In genomic region chr3:123880998-123881561, GRCh38 we compare ENCODE assay signal across 10 cellular contexts. TPM values are rescaled to one million over a fixed set of nuclear protein-coding genes. Genes with fewer than 3 reads are reported as not detected.
DNase-seq lines count a peak whose midpoint lies in the region; ATAC-seq, FAIRE-seq and TF ChIP-seq lines count a peak whose summit lies in the region.
"Had no signal": no experiment of that assay in that cellular context is flagged by ENCODE, and none has a peak within 500 bp of the region (broad histone marks: within the 10 kb centered on the region; RNA-seq: fewer than 3 reads in every experiment).

No MANE protein-coding gene starts in this region.

- peaks cover 17% of the 10 kb centered on the region for H3K4me1 Mint-ChIP-seq in activated naive CD8-positive, alpha-beta T cell treated with anti-CD3 and anti-CD28 coated beads for 36 hours

- no peak for ATAC-seq in heart right ventricle
- no peak for ATAC-seq in left ventricle myocardium superior

- H3K27ac Mint-ChIP-seq in activated naive CD8-positive, alpha-beta T cell treated with anti-CD3 and anti-CD28 coated beads for 36 hours: no peak overlapping the region

- H3K9me3 Mint-ChIP-seq in activated naive CD8-positive, alpha-beta T cell treated with anti-CD3 and anti-CD28 coated beads for 36 hours: no peaks in the 10 kb centered on the region

- POLR2A ChIA-PET in PC-9 (lab: Charles Lee; ENCODE audit: unreplicated experiment): no interaction called here

- H3K4me3 ChIP-seq in heart right ventricle (no peak overlapping the region), PC-9 (no peak overlapping the region), foreskin fibroblast (ENCODE audit: low read depth in 1 of 2, low read length in 2 of 2) (peak overlapping the region; percentile 73 to 98), vagina (no peak overlapping the region)
- H3K4me3 ChIP-seq: SK-N-MC had no signal

- peaks cover 53% of the 10 kb centered on the region for H3K27me3 Mint-ChIP-seq in activated naive CD8-positive, alpha-beta T cell treated with anti-CD3 and anti-CD28 coated beads for 36 hours

- TF ChIP-seq CTCF in heart right ventricle (IDR thresholded peaks at IDR 0.05) (peak in 7 of 9 donors; percentile 20 to 43 (median 32)), PC-9 (conservative IDR thresholded peaks at IDR 0.05) (peak; percentile 61), foreskin fibroblast (IDR thresholded peaks at IDR 0.05; ENCODE audit: low read depth, low read length) (peak; percentile 74), vagina (IDR thresholded peaks at IDR 0.05) (no peak)

- no peak overlapping the region for H2AFZ ChIP-seq in PC-9

- 77 to 82% methylated on average over 6 of the region's 6 CpGs for WGBS in heart right ventricle, 2 donors

- H3F3A ChIP-seq in PC-9 (ENCODE audit: insufficient read depth, low read depth): no peaks in the 10 kb centered on the region

- no peak overlapping the region for H3K27ac ChIP-seq in heart right ventricle
- H3K27ac ChIP-seq in PC-9: no peak overlapping the region
- H3K27ac ChIP-seq in vagina: no peak overlapping the region
- H3K27ac ChIP-seq: SK-N-MC had no signal

- peak; percentile 93 for FAIRE-seq in urothelium cell line (lab: Jason Lieb, UNC)
- FAIRE-seq: GM12891 had no signal

- H3K79me2 ChIP-seq in PC-9 (ENCODE audit: low read depth): no peaks in the 10 kb centered on the region

- H3K36me3 Mint-ChIP-seq in activated naive CD8-positive, alpha-beta T cell treated with anti-CD3 and anti-CD28 coated beads for 36 hours: no peaks in the 10 kb centered on the region

- no peaks in the 10 kb centered on the region for H3K9me2 ChIP-seq in PC-9 (ENCODE audit: insufficient read depth)

- H3K4me1 ChIP-seq in heart right ventricle: peaks cover 0 to 13% (median 8%) of the 10 kb centered on the region in 9 donors
- H3K4me1 ChIP-seq in PC-9 (replicated peaks; ENCODE audit: insufficient read depth): no peaks in the 10 kb centered on the region
- peaks cover 10% of the 10 kb centered on the region for H3K4me1 ChIP-seq in vagina

- DNase-seq in heart right ventricle: no peak
- DNase-seq in left ventricle myocardium superior: no peak
- no peak for DNase-seq in PC-9
- peak; percentile 55 to 79 for DNase-seq in foreskin fibroblast
- peak; percentile 39 for DNase-seq in urothelium cell line (ENCODE audit: low spot score)
- DNase-seq in activated naive CD8-positive, alpha-beta T cell treated with anti-CD3 and anti-CD28 coated beads for 36 hours: no peak
- DNase-seq in activated naive CD4-positive, alpha-beta T cell treated with Interleukin-2 at 50 U/mL for 16 hours: no peak
- no peak for DNase-seq in vagina (ENCODE audit: extremely low spot score in 2 of 2)

- no peaks in the 10 kb centered on the region for H4K20me1 ChIP-seq in PC-9 (ENCODE audit: insufficient read depth)

- CTCF ChIA-PET in PC-9 (lab: Charles Lee): no interaction called here

- BruUV-seq in PC-9 (replicated peaks; lab: Mats Ljungman, UMichigan): no TSS peak

- H3K36me3 ChIP-seq in heart right ventricle (no peaks in the 10 kb centered on the region), PC-9 (ENCODE audit: low read depth) (no peaks in the 10 kb centered on the region), vagina (no peaks in the 10 kb centered on the region)

- intact Hi-C loops in heart right ventricle (cut with DNase I) (loop anchor here in 3 of 10 donors (10.0 kb wide), 3 partner anchors 116 to 136 kb away; no protein-coding TSS in a partner anchor), left ventricle myocardium superior (cut with micrococcal nuclease) (no loop called here), PC-9 (cut with micrococcal nuclease; ENCODE audit: unreplicated experiment) (loop anchor here (1.0 to 5.0 kb wide), 2 partner anchors 159 to 229 kb away; no protein-coding TSS in a partner anchor), vagina (cut with DNase I) (no loop called here)

- no peak for TF ChIP-seq POLR2A in vagina (IDR thresholded peaks at IDR 0.05)

- no peak overlapping the region for H3K4me3 Mint-ChIP-seq in activated naive CD8-positive, alpha-beta T cell treated with anti-CD3 and anti-CD28 coated beads for 36 hours

- H3K27me3 ChIP-seq in heart right ventricle (peaks cover 0 to 41% (median 0%) of the 10 kb centered on the region in 7 donors), PC-9 (ENCODE audit: insufficient read depth, low read depth) (no peaks in the 10 kb centered on the region), vagina (no peaks in the 10 kb centered on the region)

- H3K4me2 ChIP-seq in PC-9: no peak overlapping the region

- no peaks in the 10 kb centered on the region for H3K9me3 ChIP-seq in heart right ventricle
- no peaks in the 10 kb centered on the region for H3K9me3 ChIP-seq in PC-9 (ENCODE audit: insufficient read depth, low read depth)
- no peaks in the 10 kb centered on the region for H3K9me3 ChIP-seq in vagina

RNA-seq across cellular contexts. Expression of gene MYLK, which starts 3.1 kb away (rescaled TPM):
- total RNA-seq in heart right ventricle: 10 to 100 TPM in 7 of 10 donors, 1 to 10 TPM in 3; 5.8 to 15.1 (median 11.6) TPM
- polyA plus RNA-seq in heart right ventricle: 10 to 100 TPM in 1 of 2 donors, 1 to 10 TPM in 1; 5.6 to 20.6 TPM
- total RNA-seq in left ventricle myocardium superior: 9.5 TPM
- 0.72 and 1.2 TPM in 2 replicates for total RNA-seq in PC-9 (2021)
- not detected for total RNA-seq in activated naive CD8-positive, alpha-beta T cell treated with anti-CD3 and anti-CD28 coated beads for 36 hours
- 352 TPM for total RNA-seq in vagina

Comparison
In these comparisons a context has a peak if more than half of its experiments do, and no peak if none do; other contexts are left out.
1. DNase-seq: peak in foreskin fibroblast (2 of 2) and urothelium cell line (single experiment); none in heart right ventricle (0 of 2), left ventricle myocardium superior (single experiment), PC-9 (0 of 2), activated naive CD8-positive, alpha-beta T cell treated with anti-CD3 and anti-CD28 coated beads for 36 hours (single experiment), activated naive CD4-positive, alpha-beta T cell treated with Interleukin-2 at 50 U/mL for 16 hours (single experiment) and vagina (0 of 2).
2. H3K4me3 ChIP-seq: peak in foreskin fibroblast (2 of 2); none in heart right ventricle (0 of 10), PC-9 (single experiment) and vagina (0 of 2).
3. CTCF ChIP-seq: peak in heart right ventricle (7 of 9), PC-9 (single experiment) and foreskin fibroblast (single experiment); none in vagina (0 of 3).
4. RNA of gene MYLK, which starts 3.1 kb away (total RNA-seq): 352 TPM in vagina (single experiment); 5.8 to 15.1 TPM in heart right ventricle, 9.5 TPM in left ventricle myocardium superior (single experiment), 0.72 to 1.2 TPM in PC-9 and not detected in activated naive CD8-positive, alpha-beta T cell treated with anti-CD3 and anti-CD28 coated beads for 36 hours; every median in the first group is over 10 times any median in the second.